ENCODE assay signal across 16 cellular contexts in genomic region chr11:115784796-115785521, GRCh38.
DNase-seq lines count a peak whose midpoint lies in the region; ATAC-seq and TF ChIP-seq lines count a peak whose summit lies in the region.
"Had no signal": no experiment of that assay in that cellular context is flagged by ENCODE, and none has a peak within 500 bp of the region (broad histone marks: within the 10 kb centered on the region; RNA-seq: fewer than 3 reads in every experiment).

No MANE protein-coding gene starts in this region.

- H2BK5ac ChIP-seq in neuronal stem cell (ENCODE audit: low read length): no peak overlapping the region
- H2BK5ac ChIP-seq in mesendoderm (ENCODE audit: low read length): no peak overlapping the region

- no peak overlapping the region for H2AK5ac ChIP-seq in neuronal stem cell (ENCODE audit: low read depth, low read length)
- H2AK5ac ChIP-seq in mesendoderm (ENCODE audit: low read length): no peak overlapping the region

- H3K18ac ChIP-seq in neuronal stem cell (ENCODE audit: low read length): peak overlapping the region; percentile 19
- no peak overlapping the region for H3K18ac ChIP-seq in mesendoderm (ENCODE audit: low read length)

- H3K4ac ChIP-seq in neuronal stem cell (ENCODE audit: low read length): no peak overlapping the region
- H3K4ac ChIP-seq in mesendoderm (ENCODE audit: low read depth, low read length): no peak overlapping the region

- H4K8ac ChIP-seq in neuronal stem cell (ENCODE audit: low read depth, low read length) (no peak overlapping the region), mesendoderm (ENCODE audit: low read depth, low read length) (no peak overlapping the region)

- TF ChIP-seq CTCF in body of pancreas (IDR thresholded peaks at IDR 0.05): no peak

- peak overlapping the region; percentile 60 for H4K91ac ChIP-seq in neuronal stem cell (ENCODE audit: low read depth, low read length, poor library complexity)

- H3K36me3 ChIP-seq in body of pancreas (replicated peaks in 1 of 2; ENCODE audit: insufficient read depth in 1 of 2, low read depth in 2 of 2): no peaks in the 10 kb centered on the region
- no peaks in the 10 kb centered on the region for H3K36me3 ChIP-seq in neuronal stem cell (replicated peaks in 1 of 2; ENCODE audit: control insufficient read depth in 2 of 2, insufficient read depth in 2 of 2, low read length in 2 of 2)
- no peaks in the 10 kb centered on the region for H3K36me3 ChIP-seq in mesendoderm (ENCODE audit: control insufficient read depth, insufficient read depth, low read length)
- H3K36me3 ChIP-seq: neural progenitor cell, SJSA1 had no signal

- H3K27me3 ChIP-seq in body of pancreas (no peaks in the 10 kb centered on the region), neuronal stem cell (ENCODE audit: control insufficient read depth in 3 of 3, insufficient read depth in 3 of 3, low read depth in 1 of 3, low read length in 3 of 3) (no peaks in the 10 kb centered on the region), mesendoderm (ENCODE audit: insufficient read depth, low read length, poor library complexity) (no peaks in the 10 kb centered on the region)
- H3K27me3 ChIP-seq: neural progenitor cell, SJSA1 had no signal

- H3K9me3 ChIP-seq in body of pancreas: no peaks in the 10 kb centered on the region
- no peaks in the 10 kb centered on the region for H3K9me3 ChIP-seq in neuronal stem cell (replicated peaks in 1 of 2; ENCODE audit: control insufficient read depth in 2 of 2, insufficient read depth in 1 of 2, low read depth in 1 of 2, low read length in 2 of 2)
- H3K9me3 ChIP-seq: SJSA1 had no signal

- H2BK15ac ChIP-seq in neuronal stem cell (ENCODE audit: low read length) (peak overlapping the region; percentile 32), mesendoderm (replicated peaks; ENCODE audit: low read depth) (no peak overlapping the region)

- TF ChIP-seq POLR2A in body of pancreas (IDR thresholded peaks at IDR 0.05): no peak

- H3K56ac ChIP-seq in mesendoderm (ENCODE audit: low read length): no peak overlapping the region

- H2BK12ac ChIP-seq in neuronal stem cell (ENCODE audit: low read length): no peak overlapping the region

- H3K4me2 ChIP-seq in neuronal stem cell (ENCODE audit: insufficient read depth, low read length, poor library complexity, severe bottlenecking) (no peak overlapping the region), mesendoderm (ENCODE audit: low read length) (no peak overlapping the region)
- H3K4me2 ChIP-seq: neural progenitor cell had no signal

- no peak overlapping the region for H3K23ac ChIP-seq in neuronal stem cell (ENCODE audit: low read depth, low read length, poor library complexity)
- no peak overlapping the region for H3K23ac ChIP-seq in mesendoderm (ENCODE audit: low read length)

- H3K9ac ChIP-seq in neuronal stem cell (ENCODE audit: low read depth, low read length, poor library complexity): no peak overlapping the region
- H3K9ac ChIP-seq in mesendoderm (ENCODE audit: low read length): no peak overlapping the region
- H3K9ac ChIP-seq: neural progenitor cell had no signal

- WGBS in body of pancreas, 2 donors: 44 to 47% methylated on average over 3 of the region's 3 CpGs
- WGBS in neuronal stem cell (ENCODE audit: extremely low coverage in 2 of 2, insufficient read length in 2 of 2, insufficient replicate concordance in 1 of 2), 2 donors: no CpG with 5 or more reads among the region's 3 CpGs
- WGBS in mesendoderm (ENCODE audit: extremely low coverage, insufficient coverage, low lambda C conversion rate): no CpG with 5 or more reads among the region's 3 CpGs

- H2AFZ ChIP-seq in neuronal stem cell (ENCODE audit: low read length): no peak overlapping the region
- H2AFZ ChIP-seq: neural progenitor cell had no signal

- DNase-seq in DMS153 treated with DMSO at 0.1 percent for 48 hours (lab: John Stamatoyannopoulos, UW; ENCODE audit: unreplicated experiment) (peak; percentile 81), NCI-H2029 (lab: John Stamatoyannopoulos, UW) (peak; percentile 96), body of pancreas (peak in 1 of 4 donors; percentile 18), neuronal stem cell (ENCODE audit: low spot score) (no peak), mesendoderm (no peak), dedifferentiated amniotic fluid mesenchymal stem cell (ENCODE audit: extremely low spot score) (no peak)
- no peak for DNase-seq in activated effector memory CD4-positive, alpha-beta T cell treated with anti-CD3 and anti-CD28 coated beads, Interleukin-2, amount 50 U/mL, for 16 hours
- DNase-seq: activated CD8-positive, alpha-beta memory T cell treated with anti-CD3 and anti-CD28 coated beads, Interleukin-2, amount 50 U/mL, for 4 hours; activated gamma-delta T cell treated with Interleukin-2 at 50 U/mL for 16 hours; Calu3; cortex of kidney; NCI-H2227 treated with DMSO at 0.1 percent for 48 hours; retina had no signal

- H3K27ac ChIP-seq in body of pancreas: no peak overlapping the region
- H3K27ac ChIP-seq in neuronal stem cell (replicated peaks; ENCODE audit: low read length): no peak overlapping the region
- no peak overlapping the region for H3K27ac ChIP-seq in mesendoderm (ENCODE audit: low read depth, low read length)
- H3K27ac ChIP-seq: neural progenitor cell, SJSA1 had no signal

- no peaks in the 10 kb centered on the region for H3K4me1 ChIP-seq in body of pancreas
- H3K4me1 ChIP-seq in neuronal stem cell (ENCODE audit: control insufficient read depth in 2 of 2, insufficient read depth in 1 of 2, low read depth in 1 of 2, low read length in 2 of 2): no peaks in the 10 kb centered on the region
- peaks cover 2% of the 10 kb centered on the region for H3K4me1 ChIP-seq in mesendoderm (ENCODE audit: control insufficient read depth, low read depth, low read length)
- H3K4me1 ChIP-seq: neural progenitor cell, SJSA1 had no signal

- H4K5ac ChIP-seq in mesendoderm (ENCODE audit: low read length): no peak overlapping the region

- H3K79me2 ChIP-seq in mesendoderm (ENCODE audit: control insufficient read depth, insufficient read depth, low read length): no peaks in the 10 kb centered on the region

- no peak overlapping the region for H2BK120ac ChIP-seq in neuronal stem cell (ENCODE audit: low read depth, low read length)
- no peak overlapping the region for H2BK120ac ChIP-seq in mesendoderm (ENCODE audit: low read depth, low read length)

- ATAC-seq in body of pancreas (peak; percentile 21), GM21825 (IDR thresholded peaks at IDR 0.05; ENCODE audit: unreplicated experiment) (no peak)

- intact Hi-C loops in body of pancreas (cut with DNase I): no loop called here

- H3K4me3 ChIP-seq in body of pancreas (no peak overlapping the region), neuronal stem cell (ENCODE audit: low read length in 2 of 2) (no peak overlapping the region), mesendoderm (ENCODE audit: low read length) (no peak overlapping the region)
- H3K4me3 ChIP-seq: neural progenitor cell, SJSA1 had no signal

- no peaks in the 10 kb centered on the region for H3K79me1 ChIP-seq in neuronal stem cell (ENCODE audit: low read depth, low read length)
- no peaks in the 10 kb centered on the region for H3K79me1 ChIP-seq in mesendoderm (ENCODE audit: low read length)

- no peak overlapping the region for H3K14ac ChIP-seq in neuronal stem cell (ENCODE audit: low read length)

Comparison
In these comparisons a context has a peak if more than half of its experiments do, and no peak if none do; other contexts are left out.
1. DNase-seq: peak in DMS153 treated with DMSO at 0.1 percent for 48 hours (single experiment) and NCI-H2029 (single experiment); none in neuronal stem cell (single experiment), activated effector memory CD4-positive, alpha-beta T cell treated with anti-CD3 and anti-CD28 coated beads, Interleukin-2, amount 50 U/mL, for 16 hours (single experiment), mesendoderm (single experiment) and dedifferentiated amniotic fluid mesenchymal stem cell (single experiment).